Comparison of ENCODE assay signal across 8 cellular contexts in the genomic region with DNA sequence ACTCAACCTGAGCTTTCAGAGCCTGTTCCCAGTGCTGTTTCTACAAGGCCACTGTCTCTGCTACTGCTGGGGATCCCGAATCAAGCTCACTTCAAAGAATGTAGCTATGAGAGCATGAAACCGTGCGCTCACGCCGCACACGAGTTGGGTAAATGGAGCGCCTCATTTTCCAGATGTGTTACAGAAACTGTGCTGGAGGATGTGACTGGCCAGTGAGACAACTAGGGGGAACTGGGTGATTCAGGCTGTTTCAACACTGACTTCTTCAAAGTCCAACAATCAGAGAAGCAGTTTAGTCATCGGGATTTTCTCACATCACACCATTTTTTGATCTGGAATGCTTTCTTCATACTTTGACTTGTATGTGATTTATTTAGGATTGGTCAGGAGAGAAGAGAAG. TPM values are rescaled to one million over a fixed set of nuclear protein-coding genes. Genes with fewer than 3 reads are reported as not detected.
DNase-seq lines count a peak whose midpoint lies in the region; ATAC-seq lines count a peak whose summit lies in the region.

No MANE protein-coding gene starts in this region.

- intact Hi-C loops in activated CD4-positive, alpha-beta T cell treated with anti-CD3 and anti-CD28 coated beads, Interleukin-2, amount 10 ng/mL, durations not matched to agents 24 days and 14 days (cut with micrococcal nuclease) = loop anchor here (5.0 kb wide), 2 partner anchors 68 to 83 kb away; no protein-coding TSS in a partner anchor

- peaks cover 23% of the 10 kb centered on the region for H3K36me3 Mint-ChIP-seq in activated CD4-positive, alpha-beta T cell treated with anti-CD3 and anti-CD28 coated beads, Interleukin-2, amount 10 ng/mL, durations not matched to agents 24 days and 14 days (ENCODE audit: low read depth)

- ATAC-seq in GM18520 (IDR thresholded peaks at IDR 0.05; ENCODE audit: unreplicated experiment) (no peak), HG03520 (IDR thresholded peaks at IDR 0.05; ENCODE audit: unreplicated experiment) (no peak)

- peak overlapping the region; percentile 61 for H3K27ac Mint-ChIP-seq in activated CD4-positive, alpha-beta T cell treated with anti-CD3 and anti-CD28 coated beads, Interleukin-2, amount 10 ng/mL, durations not matched to agents 24 days and 14 days

- H3K27me3 Mint-ChIP-seq in activated CD4-positive, alpha-beta T cell treated with anti-CD3 and anti-CD28 coated beads, Interleukin-2, amount 10 ng/mL, durations not matched to agents 24 days and 14 days = no peaks in the 10 kb centered on the region

- peaks cover 52% of the 10 kb centered on the region for H3K4me1 Mint-ChIP-seq in activated CD4-positive, alpha-beta T cell treated with anti-CD3 and anti-CD28 coated beads, Interleukin-2, amount 10 ng/mL, durations not matched to agents 24 days and 14 days

- DNase-seq in activated CD4-positive, alpha-beta T cell treated with anti-CD3 and anti-CD28 coated beads, Interleukin-2, amount 10 ng/mL, durations not matched to agents 24 days and 14 days = no peak
- DNase-seq in activated CD4-positive, alpha-beta T cell treated with anti-CD3 and anti-CD28 coated beads for 1 hour = no peak
- DNase-seq in activated naive CD4-positive, alpha-beta T cell treated with anti-CD3 and anti-CD28 coated beads, Interleukin-2, amount 50 U/mL, for 16 hours = peak; percentile 27
- DNase-seq in hepatic stellate cell (ENCODE audit: low spot score) = peak; percentile 92
- peak; percentile 19 to 37 for DNase-seq in stimulated activated CD4-positive, alpha-beta T cell treated with anti-CD3 and anti-CD28 coated beads, Interleukin-12 subunit alpha, Interleukin-12 subunit beta, amount 100 ng/mL, for 24 hours (ENCODE audit: low read depth in 2 of 2)
- no peak for DNase-seq in stimulated activated naive CD4-positive, alpha-beta T cell treated with Interleukin-2 at 50 U/mL for 16 hours (lab: John Stamatoyannopoulos, UW)

- H3K9me3 Mint-ChIP-seq in activated CD4-positive, alpha-beta T cell treated with anti-CD3 and anti-CD28 coated beads, Interleukin-2, amount 10 ng/mL, durations not matched to agents 24 days and 14 days = no peaks in the 10 kb centered on the region

- H3K4me3 Mint-ChIP-seq in activated CD4-positive, alpha-beta T cell treated with anti-CD3 and anti-CD28 coated beads, Interleukin-2, amount 10 ng/mL, durations not matched to agents 24 days and 14 days = peak overlapping the region; percentile 15

RNA-seq across cellular contexts. Expression of a gene that starts 3.5 kb away (rescaled TPM):
- total RNA-seq in activated CD4-positive, alpha-beta T cell treated with anti-CD3 and anti-CD28 coated beads, Interleukin-2, amount 10 ng/mL, durations not matched to agents 24 days and 14 days = 28.3 and 29.3 TPM in 2 replicates

Comparison
In these comparisons a context has a peak if more than half of its experiments do, and no peak if none do; other contexts are left out.
1. DNase-seq: peak in activated naive CD4-positive, alpha-beta T cell treated with anti-CD3 and anti-CD28 coated beads, Interleukin-2, amount 50 U/mL, for 16 hours (single experiment), hepatic stellate cell (single experiment) and stimulated activated CD4-positive, alpha-beta T cell treated with anti-CD3 and anti-CD28 coated beads, Interleukin-12 subunit alpha, Interleukin-12 subunit beta, amount 100 ng/mL, for 24 hours (2 of 2); none in activated CD4-positive, alpha-beta T cell treated with anti-CD3 and anti-CD28 coated beads, Interleukin-2, amount 10 ng/mL, durations not matched to agents 24 days and 14 days (single experiment), activated CD4-positive, alpha-beta T cell treated with anti-CD3 and anti-CD28 coated beads for 1 hour (single experiment) and stimulated activated naive CD4-positive, alpha-beta T cell treated with Interleukin-2 at 50 U/mL for 16 hours (single experiment).